In the genomic region with DNA sequence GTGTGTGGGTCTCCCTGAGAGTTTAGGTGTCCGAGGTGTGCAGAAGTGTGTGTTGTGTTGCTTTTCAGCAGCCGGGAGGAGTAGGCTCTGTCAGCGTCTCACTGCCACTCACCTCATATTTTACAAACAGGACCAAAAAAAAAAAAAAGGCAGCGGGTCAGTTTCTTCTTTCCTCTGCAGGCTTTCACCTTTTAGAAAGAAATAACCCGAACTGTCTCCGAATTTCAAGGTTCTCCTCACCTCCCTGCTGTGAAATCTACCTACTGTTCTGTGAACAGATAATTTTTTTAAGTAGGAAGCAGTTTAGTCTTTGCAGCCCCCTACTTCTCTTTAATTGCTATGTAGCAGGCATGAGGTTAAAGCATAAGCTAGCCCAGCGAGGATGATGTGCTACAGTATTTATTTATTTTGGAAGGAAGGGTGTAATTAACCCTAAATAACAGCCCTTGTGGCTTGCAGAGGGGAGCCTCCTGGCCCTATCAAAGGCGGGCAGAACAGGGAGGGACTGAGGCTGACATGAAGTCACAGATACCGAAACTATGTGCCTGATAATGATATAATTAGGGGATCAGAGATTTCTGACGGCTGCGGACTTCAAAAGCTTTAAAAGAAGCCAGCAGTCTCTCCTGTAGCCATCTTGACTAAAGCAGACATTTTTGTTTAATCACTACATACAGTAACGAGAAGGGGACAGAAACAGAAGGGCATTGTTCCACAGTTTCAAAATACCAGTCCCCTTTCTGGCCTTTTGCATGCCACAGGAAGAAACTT, we compare ENCODE assay signal across 8 cellular contexts. TPM values are rescaled to one million over a fixed set of nuclear protein-coding genes. Genes with fewer than 3 reads are reported as not detected.
A peak's percentile ranks its signal among the peaks of the same experiment; 100 is the strongest.
DNase-seq lines count a peak whose midpoint lies in the region; ATAC-seq and TF ChIP-seq lines count a peak whose summit lies in the region.

No MANE protein-coding gene starts in this region.

- H3K9me2 ChIP-seq in hepatocyte (replicated peaks; ENCODE audit: insufficient read depth): no peaks in the 10 kb centered on the region

- H3K27me3 ChIP-seq in ACC112 (ENCODE audit: insufficient read depth, low read length): peaks cover 30% of the 10 kb centered on the region
- no peaks in the 10 kb centered on the region; the same call in 1 of the 2 replicates for H3K27me3 ChIP-seq in HUES6 (ENCODE audit: control insufficient read depth, insufficient read depth, low read length)
- no peaks in the 10 kb centered on the region for H3K27me3 ChIP-seq in hepatocyte
- no peaks in the 10 kb centered on the region for H3K27me3 ChIP-seq in smooth muscle cell (ENCODE audit: low read depth)

- H2AFZ ChIP-seq in ACC112 (ENCODE audit: low read length, unreplicated experiment): peak overlapping the region; percentile 82
- H2AFZ ChIP-seq in hepatocyte: no peak overlapping the region
- no peak overlapping the region for H2AFZ ChIP-seq in smooth muscle cell (ENCODE audit: low read depth)

- H3K4me3 ChIP-seq in ACC112 (ENCODE audit: low read depth, low read length): peak overlapping the region; percentile 82
- peak overlapping the region; percentile 100 for H3K4me3 ChIP-seq in HUES6 (ENCODE audit: low read depth, low read length)
- peak overlapping the region; percentile 88 for H3K4me3 ChIP-seq in hepatocyte
- H3K4me3 ChIP-seq in smooth muscle cell: peak overlapping the region; percentile 87

- DNase-seq in activated CD8-positive, alpha-beta T cell treated with anti-CD3 and anti-CD28 coated beads for 36 hours: peak; percentile 7
- no peak for DNase-seq in hepatocyte (ENCODE audit: low spot score)
- no peak for DNase-seq in smooth muscle cell (lab: John Stamatoyannopoulos, UW; ENCODE audit: unreplicated experiment)
- DNase-seq in stimulated activated CD4-positive, alpha-beta T cell treated with anti-CD3 and anti-CD28 coated beads, Interleukin-4, amount 100 ng/mL, for 1 hour: no peak
- DNase-seq in GM19240 (ENCODE audit: insufficient read length, low spot score): no peak
- DNase-seq in anterior cingulate cortex (lab: John Stamatoyannopoulos, UW): no peak

- H3F3A ChIP-seq in smooth muscle cell (ENCODE audit: low read depth): peaks cover 45% of the 10 kb centered on the region

- no peaks in the 10 kb centered on the region for H3K9me3 Mint-ChIP-seq in activated CD8-positive, alpha-beta T cell treated with anti-CD3 and anti-CD28 coated beads for 36 hours

- H3K9ac ChIP-seq in HUES6 (ENCODE audit: low read length) (peak overlapping the region; percentile 91), smooth muscle cell (ENCODE audit: low read depth) (peak overlapping the region; percentile 88)

- H3K27ac ChIP-seq in ACC112 (ENCODE audit: low read depth, low read length) (no peak overlapping the region), HUES6 (ENCODE audit: low read depth, low read length) (peak overlapping the region; percentile 96; the same call in 1 of the 2 replicates), hepatocyte (peak overlapping the region; percentile 78), smooth muscle cell (ENCODE audit: low read depth) (peak overlapping the region; percentile 78)

- H3K79me2 ChIP-seq in ACC112 (ENCODE audit: control insufficient read depth, insufficient read depth, low read length, unreplicated experiment) (peaks cover 17% of the 10 kb centered on the region), hepatocyte (peaks cover 63% of the 10 kb centered on the region), smooth muscle cell (ENCODE audit: low read depth) (peaks cover 95% of the 10 kb centered on the region)

- ATAC-seq in activated CD8-positive, alpha-beta T cell treated with anti-CD3 and anti-CD28 coated beads for 36 hours: no peak

- no peaks in the 10 kb centered on the region for H3K36me3 Mint-ChIP-seq in activated CD8-positive, alpha-beta T cell treated with anti-CD3 and anti-CD28 coated beads for 36 hours (ENCODE audit: low read depth)

- intact Hi-C loops in activated CD8-positive, alpha-beta T cell treated with anti-CD3 and anti-CD28 coated beads for 36 hours (cut with micrococcal nuclease): no loop called here

- H3K4me2 ChIP-seq in hepatocyte (peak overlapping the region; percentile 83), smooth muscle cell (peak overlapping the region; percentile 98)

- TF ChIP-seq CTCF in activated CD8-positive, alpha-beta T cell treated with anti-CD3 and anti-CD28 coated beads for 36 hours (IDR thresholded peaks at IDR 0.05): no peak
- TF ChIP-seq CTCF in hepatocyte (IDR thresholded peaks at IDR 0.05; ENCODE audit: poor library complexity): no peak
- no peak for TF ChIP-seq CTCF in smooth muscle cell (IDR thresholded peaks at IDR 0.05; ENCODE audit: borderline replicate concordance, insufficient read depth, poor library complexity, severe bottlenecking)

- H3K4me1 Mint-ChIP-seq in activated CD8-positive, alpha-beta T cell treated with anti-CD3 and anti-CD28 coated beads for 36 hours (ENCODE audit: low read depth): peaks cover 37% of the 10 kb centered on the region

- H4K20me1 ChIP-seq in hepatocyte (ENCODE audit: insufficient read depth, poor library complexity, severe bottlenecking) (peaks cover 60% of the 10 kb centered on the region), smooth muscle cell (ENCODE audit: low read depth) (peaks cover 66% of the 10 kb centered on the region)

- H3K4me3 Mint-ChIP-seq in activated CD8-positive, alpha-beta T cell treated with anti-CD3 and anti-CD28 coated beads for 36 hours: peak overlapping the region; percentile 67

- H3K36me3 ChIP-seq in ACC112 (ENCODE audit: insufficient read depth, low read length) (0 out of 2 replicates have a peak, but pooled peaks cover 4% of the 10 kb centered on the region), HUES6 (ENCODE audit: control insufficient read depth, insufficient read depth, low read length) (peaks cover 51% of the 10 kb centered on the region), hepatocyte (replicated peaks; ENCODE audit: insufficient read depth, low read depth) (no peaks in the 10 kb centered on the region), smooth muscle cell (ENCODE audit: low read depth) (no peaks in the 10 kb centered on the region)

- peaks cover 58% of the 10 kb centered on the region for H3K27me3 Mint-ChIP-seq in activated CD8-positive, alpha-beta T cell treated with anti-CD3 and anti-CD28 coated beads for 36 hours

- peaks cover 29% of the 10 kb centered on the region for H3K4me1 ChIP-seq in ACC112 (ENCODE audit: control insufficient read depth, insufficient read depth, low read length, unreplicated experiment)
- peaks cover 22% of the 10 kb centered on the region; the same call in 1 of the 2 replicates for H3K4me1 ChIP-seq in HUES6 (ENCODE audit: control insufficient read depth, insufficient read depth, low read length)
- H3K4me1 ChIP-seq in hepatocyte (ENCODE audit: insufficient read depth): peaks cover 13% of the 10 kb centered on the region
- peaks cover 20% of the 10 kb centered on the region for H3K4me1 ChIP-seq in smooth muscle cell (ENCODE audit: low read depth)

- no peak overlapping the region for H3K27ac Mint-ChIP-seq in activated CD8-positive, alpha-beta T cell treated with anti-CD3 and anti-CD28 coated beads for 36 hours

- POLR2A ChIA-PET in activated CD8-positive, alpha-beta T cell treated with anti-CD3 and anti-CD28 coated beads for 36 hours (lab: Charles Lee): no interaction called here

- 0% methylated on average over 12 of the region's 12 CpGs for WGBS in hepatocyte (ENCODE audit: low lambda C conversion rate, missing lambda C conversion rate)
- WGBS in smooth muscle cell (ENCODE audit: low lambda C conversion rate): under 1% methylated on average over 11 of the region's 12 CpGs

- CTCF ChIA-PET in activated CD8-positive, alpha-beta T cell treated with anti-CD3 and anti-CD28 coated beads for 36 hours (lab: Charles Lee): interaction anchor here (6.2 kb wide), 1 partner anchor 15 kb away, joined by 25 read pairs; no protein-coding TSS in a partner anchor

- H3K9me3 ChIP-seq in HUES6 (ENCODE audit: control insufficient read depth, insufficient read depth, low read depth, low read length) (no peaks in the 10 kb centered on the region), hepatocyte (ENCODE audit: low read depth) (no peaks in the 10 kb centered on the region), smooth muscle cell (replicated peaks; ENCODE audit: low read depth) (no peaks in the 10 kb centered on the region)

RNA-seq across cellular contexts. Expression of gene BAMBI, which starts 1.6 kb away (rescaled TPM):
- total RNA-seq in activated CD8-positive, alpha-beta T cell treated with anti-CD3 and anti-CD28 coated beads for 36 hours: under 1 TPM; 0.18 to 0.27 TPM
- total RNA-seq in hepatocyte (111 and 116 TPM in 2 replicates), smooth muscle cell (621 and 648 TPM in 2 replicates)
- polyA plus RNA-seq in hepatocyte (148 and 163 TPM in 2 replicates), smooth muscle cell (878 and 879 TPM in 2 replicates)

Comparison
In these comparisons a context has a peak if more than half of its experiments do, and no peak if none do; other contexts are left out.
1. RNA of gene BAMBI, which starts 1.6 kb away (total RNA-seq): 621 to 648 TPM in smooth muscle cell and 111 to 116 TPM in hepatocyte; 0.18 to 0.27 TPM in activated CD8-positive, alpha-beta T cell treated with anti-CD3 and anti-CD28 coated beads for 36 hours; every median in the first group is over 10 times any median in the second.
2. Peak in every context shown above with its lines, with median percentiles within 50 percentile points of each other: H3K4me3 ChIP-seq.